Comparison of ENCODE assay signal across 15 cellular contexts in the genomic region with DNA sequence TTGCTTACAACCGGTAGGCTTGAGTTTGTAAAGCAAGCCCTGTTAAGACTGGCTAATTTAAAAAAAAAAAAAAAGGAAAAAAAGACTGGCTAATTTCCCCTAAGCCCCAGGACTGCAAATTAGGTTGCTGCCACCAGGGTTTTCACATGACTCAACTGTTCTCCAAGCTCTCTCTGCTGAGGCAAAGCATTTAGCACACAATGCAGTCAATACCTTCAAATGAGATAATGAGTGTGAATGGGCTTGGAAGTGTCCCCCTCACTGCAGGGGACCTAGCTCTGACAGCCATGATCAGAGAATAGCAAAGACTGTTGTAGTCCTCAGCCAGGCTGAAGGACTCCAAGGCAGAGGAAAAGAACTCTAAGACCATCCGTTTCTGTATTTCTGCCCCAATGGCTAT. TPM values are rescaled to one million over a fixed set of nuclear protein-coding genes. Genes with fewer than 3 reads are reported as not detected.
DNase-seq lines count a peak whose midpoint lies in the region; ATAC-seq and TF ChIP-seq lines count a peak whose summit lies in the region.
"Had no signal": no experiment of that assay in that cellular context is flagged by ENCODE, and none has a peak within 500 bp of the region (broad histone marks: within the 10 kb centered on the region; RNA-seq: fewer than 3 reads in every experiment).

No MANE protein-coding gene starts in this region.

- TF ChIP-seq CTCF in Calu3 (IDR thresholded peaks at IDR 0.05; ENCODE audit: unreplicated experiment), result peak; percentile 18
- peak; percentile 37 for TF ChIP-seq CTCF in neural crest cell (conservative IDR thresholded peaks at IDR 0.05)

- no TSS peak for BruUV-seq in Calu3 (replicated peaks; lab: Mats Ljungman, UMichigan)

- H3K4me3 Mint-ChIP-seq in Calu3 (ENCODE audit: low read depth, unreplicated experiment), result no peak overlapping the region
- H3K4me3 Mint-ChIP-seq in neural crest cell, result no peak overlapping the region
- H3K4me3 Mint-ChIP-seq: activated naive CD4-positive, alpha-beta T cell treated with anti-CD3 and anti-CD28 coated beads for 36 hours had no signal

- H3K27ac Mint-ChIP-seq in Calu3 (ENCODE audit: unreplicated experiment) (no peak overlapping the region), neural crest cell (ENCODE audit: unreplicated experiment) (no peak overlapping the region)
- H3K27ac Mint-ChIP-seq: activated naive CD4-positive, alpha-beta T cell treated with anti-CD3 and anti-CD28 coated beads for 36 hours had no signal

- intact Hi-C loops in Calu3 (cut with micrococcal nuclease; ENCODE audit: unreplicated experiment) (no loop called here), left colon (cut with DNase I, micrococcal nuclease) (no loop called here)

- CTCF ChIA-PET in Calu3 (lab: Charles Lee), result interaction anchor here (0.9 kb wide), 1 partner anchor 39 kb away, joined by 3 read pairs; no protein-coding TSS in a partner anchor

- H3K9me3 Mint-ChIP-seq in Calu3 (ENCODE audit: low read depth, unreplicated experiment) (no peaks in the 10 kb centered on the region), neural crest cell (peaks cover 2% of the 10 kb centered on the region)
- H3K9me3 Mint-ChIP-seq: activated naive CD4-positive, alpha-beta T cell treated with anti-CD3 and anti-CD28 coated beads for 36 hours had no signal

- H3K27me3 Mint-ChIP-seq in Calu3 (ENCODE audit: unreplicated experiment), result no peaks in the 10 kb centered on the region
- H3K27me3 Mint-ChIP-seq in neural crest cell (ENCODE audit: low read depth), result no peaks in the 10 kb centered on the region

- ATAC-seq in left colon (no peak), GM21528 (IDR thresholded peaks at IDR 0.05; ENCODE audit: low FRiP score, unreplicated experiment) (no peak)
- ATAC-seq: heart right ventricle had no signal

- H3K36me3 Mint-ChIP-seq in Calu3 (ENCODE audit: insufficient read depth, unreplicated experiment) (peaks cover 16% of the 10 kb centered on the region), neural crest cell (ENCODE audit: low read depth) (no peaks in the 10 kb centered on the region)

- no peak for DNase-seq in Calu3
- peak; percentile 74 for DNase-seq in NCI-H146 (lab: John Stamatoyannopoulos, UW)
- DNase-seq in dermis blood vessel endothelial cell, result peak; percentile 16
- DNase-seq in neural crest cell (ENCODE audit: low read depth, low spot score), result no peak
- DNase-seq in NCI-H226, result no peak
- DNase-seq in left colon, result no peak
- DNase-seq in NCI-H2107 (lab: John Stamatoyannopoulos, UW), result no peak
- DNase-seq: activated CD4-positive, alpha-beta T cell treated with anti-CD3 and anti-CD28 coated beads for 4 hours; activated CD8-positive, alpha-beta memory T cell treated with anti-CD3 and anti-CD28 coated beads, Interleukin-2, amount 50 U/mL, for 48 hours; activated naive CD4-positive, alpha-beta T cell treated with anti-CD3 and anti-CD28 coated beads for 36 hours; BE2C; heart right ventricle; NCI-H2171; nucleus accumbens had no signal

- H3K4me1 Mint-ChIP-seq in Calu3 (ENCODE audit: low read depth, unreplicated experiment) (peaks cover 59% of the 10 kb centered on the region), neural crest cell (peaks cover 23% of the 10 kb centered on the region)

RNA-seq across cellular contexts. Expression of gene ZSWIM6, which starts 42.8 kb away (rescaled TPM):
- total RNA-seq in Calu3 (2022) (13.2 and 14.7 TPM in 2 replicates), dermis blood vessel endothelial cell (9.4 and 11.6 TPM in 2 replicates), neural crest cell (33.8 and 34.3 TPM in 2 replicates), left colon (10 to 100 TPM; 22.5 to 27.1 TPM)

Comparison
In these comparisons a context has a peak if more than half of its experiments do, and no peak if none do; other contexts are left out.
1. DNase-seq: peak in NCI-H146 (single experiment) and dermis blood vessel endothelial cell (single experiment); none in Calu3 (single experiment), neural crest cell (single experiment), NCI-H226 (single experiment), left colon (0 of 2) and NCI-H2107 (single experiment).